In genomic region chr2:216554755-216555154, GRCh38 we compare ENCODE assay signal across 11 cellular contexts. TPM values are rescaled to one million over a fixed set of nuclear protein-coding genes. Genes with fewer than 3 reads are reported as not detected.
DNase-seq lines count a peak whose midpoint lies in the region; TF ChIP-seq lines count a peak whose summit lies in the region.
"Had no signal": no experiment of that assay in that cellular context is flagged by ENCODE, and none has a peak within 500 bp of the region (broad histone marks: within the 10 kb centered on the region; RNA-seq: fewer than 3 reads in every experiment).

No MANE protein-coding gene starts in this region.

- no peak for TF ChIP-seq EP300 in esophagus muscularis mucosa (IDR thresholded peaks at IDR 0.05)
- no peak for TF ChIP-seq EP300 in sigmoid colon (IDR thresholded peaks at IDR 0.05)

- WGBS in esophagus muscularis mucosa: 43% methylated on average over 1 of the region's 1 CpG
- WGBS in sigmoid colon, 2 donors: 18 to 39% methylated on average over 1 of the region's 1 CpG

- no peaks in the 10 kb centered on the region for H3K36me3 ChIP-seq in esophagus muscularis mucosa
- H3K36me3 ChIP-seq in sigmoid colon: no peaks in the 10 kb centered on the region
- H3K36me3 ChIP-seq: colonic mucosa had no signal

- in situ Hi-C loops in G401 (cut with HindIII; ENCODE audit: low sequenced_read_pairs): no loop called here

- intact Hi-C loops in esophagus muscularis mucosa (cut with DNase I) (no loop called here), sigmoid colon (cut with DNase I) (no loop called here)

- TF ChIP-seq POLR2A in esophagus muscularis mucosa (IDR thresholded peaks at IDR 0.05; ENCODE audit: low read depth) (no peak), sigmoid colon (IDR thresholded peaks at IDR 0.05) (no peak)

- peak; percentile 65 for DNase-seq in G401 (ENCODE audit: low spot score)
- peak; percentile 82 for DNase-seq in NCI-H2171 treated with DMSO at 0.1 percent for 48 hours (lab: John Stamatoyannopoulos, UW)
- DNase-seq in esophagus muscularis mucosa (ENCODE audit: extremely low spot score): no peak
- DNase-seq in sigmoid colon: no peak
- DNase-seq in NCI-H2227 treated with DMSO at 0.1 percent for 48 hours (lab: John Stamatoyannopoulos, UW): no peak
- no peak for DNase-seq in effector CD4-positive, alpha-beta T cell
- DNase-seq in NCI-H1105 (lab: John Stamatoyannopoulos, UW): no peak
- DNase-seq: activated naive CD4-positive, alpha-beta T cell treated with anti-CD3 and anti-CD28 coated beads, Interleukin-2, amount 10 ng/mL, durations not matched to agents 7 days and 5 days; colonic mucosa; NCI-H526; SHP77 treated with DMSO at 0.1 percent for 48 hours had no signal

- peak overlapping the region; percentile 77 to 84 (median 80) for H3K27ac ChIP-seq in esophagus muscularis mucosa (replicated peaks in 1 of 4)
- peak overlapping the region in 3 of 4 donors; percentile 50 to 86 (median 76) for H3K27ac ChIP-seq in sigmoid colon
- H3K27ac ChIP-seq: colonic mucosa had no signal

- TF ChIP-seq CTCF in esophagus muscularis mucosa (IDR thresholded peaks at IDR 0.05) (no peak), sigmoid colon (IDR thresholded peaks at IDR 0.05) (no peak)

- H3K9me3 ChIP-seq in esophagus muscularis mucosa (no peaks in the 10 kb centered on the region), sigmoid colon (no peaks in the 10 kb centered on the region)
- H3K9me3 ChIP-seq: colonic mucosa had no signal

- H3K4me3 ChIP-seq in esophagus muscularis mucosa (no peak overlapping the region), sigmoid colon (no peak overlapping the region)
- H3K4me3 ChIP-seq: colonic mucosa had no signal

- H3K27me3 ChIP-seq in esophagus muscularis mucosa: no peaks in the 10 kb centered on the region
- no peaks in the 10 kb centered on the region for H3K27me3 ChIP-seq in sigmoid colon
- H3K27me3 ChIP-seq: colonic mucosa had no signal

- H3K4me1 ChIP-seq in esophagus muscularis mucosa: peaks cover 42 to 97% (median 88%) of the 10 kb centered on the region in 4 donors
- peaks cover 0 to 67% (median 43%) of the 10 kb centered on the region in 4 donors for H3K4me1 ChIP-seq in sigmoid colon
- H3K4me1 ChIP-seq: colonic mucosa had no signal

RNA-seq across cellular contexts. Expression of gene RPL37A, which starts 56.1 kb away (rescaled TPM):
- 1,405 and 2,009 TPM in 2 replicates for total RNA-seq in G401 (2014; rRNA removed; shearing (Covaris generic))
- total RNA-seq in esophagus muscularis mucosa (1,000 to 10,000 TPM; 1,371 to 1,915 (median 1,581) TPM), sigmoid colon (1,000 to 10,000 TPM in 3 of 4 donors, 100 to 1,000 TPM in 1; 991 to 2,007 (median 1,382) TPM)
- 1,000 to 10,000 TPM; 3,342 to 6,789 (median 3,480) TPM for polyA plus RNA-seq in sigmoid colon

Comparison
In these comparisons a context has a peak if more than half of its experiments do, and no peak if none do; other contexts are left out.
1. DNase-seq: peak in G401 (single experiment) and NCI-H2171 treated with DMSO at 0.1 percent for 48 hours (single experiment); none in esophagus muscularis mucosa (single experiment), sigmoid colon (single experiment), NCI-H2227 treated with DMSO at 0.1 percent for 48 hours (single experiment), effector CD4-positive, alpha-beta T cell (single experiment) and NCI-H1105 (single experiment).